Comparison of ENCODE assay signal across 8 cellular contexts in the genomic region with DNA sequence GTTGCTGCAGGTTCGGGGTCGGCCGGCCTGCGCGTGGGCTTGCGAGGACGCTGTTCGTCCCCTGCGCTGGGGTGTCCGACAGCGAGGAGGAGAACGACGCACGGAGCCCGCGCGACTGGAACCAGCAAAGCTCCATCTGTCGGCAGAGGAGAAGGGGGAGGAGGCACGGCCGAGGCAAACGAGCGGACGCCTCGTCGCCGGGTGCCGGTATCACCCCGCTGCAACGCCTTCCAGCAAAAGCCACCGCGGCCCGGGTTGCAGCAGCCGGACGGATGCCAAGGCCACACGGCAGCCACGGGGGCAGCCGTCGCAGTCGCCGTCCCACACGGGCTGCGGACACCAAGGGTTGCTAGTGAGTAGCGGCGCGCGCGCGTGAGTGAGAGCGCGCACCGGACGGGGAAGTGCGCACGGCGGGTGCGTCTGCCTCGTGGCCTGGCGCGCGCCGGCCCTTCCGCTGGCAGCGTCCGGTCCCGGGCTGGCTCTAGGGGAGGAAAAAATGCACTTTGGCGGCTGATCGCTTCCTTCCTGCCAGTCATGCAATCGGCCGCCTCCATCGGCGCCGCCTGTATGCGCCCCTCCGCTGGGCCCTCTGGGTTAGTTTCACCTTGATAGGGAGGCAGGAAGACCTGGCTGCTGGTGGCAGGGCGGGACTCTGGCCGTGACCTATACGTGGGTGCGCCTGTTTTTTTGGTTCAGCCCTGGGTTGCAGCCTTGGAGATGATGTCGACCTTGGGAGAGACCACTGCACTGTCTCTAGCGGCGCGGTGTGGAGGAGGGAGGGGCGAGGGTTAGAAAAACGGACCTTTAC. TPM values are rescaled to one million over a fixed set of nuclear protein-coding genes. Genes with fewer than 3 reads are reported as not detected.
DNase-seq lines count a peak whose midpoint lies in the region; ATAC-seq and TF ChIP-seq lines count a peak whose summit lies in the region.

No MANE protein-coding gene starts in this region.

- H3K9me3 ChIP-seq in neural progenitor cell (ENCODE audit: low read depth) (no peaks in the 10 kb centered on the region), stomach smooth muscle (ENCODE audit: control insufficient read depth in 2 of 2, low read length in 2 of 2) (no peaks in the 10 kb centered on the region)

- peak overlapping the region; percentile 100 for H2AFZ ChIP-seq in neural progenitor cell (replicated peaks)

- H3K9me3 Mint-ChIP-seq in neural progenitor cell = no peaks in the 10 kb centered on the region

- DNase-seq in DMS53 (lab: John Stamatoyannopoulos, UW) (peak; percentile 96), HUDEP-2 (lab: John Stamatoyannopoulos, UW; ENCODE audit: unreplicated experiment in 76 of 76) (peak in 49 of 76 experiments; percentile 3 to 67 (median 29)), RPMI8226 (peak; percentile 83), activated gamma-delta T cell treated with Interleukin-2 at 50 U/mL for 16 hours (peak; percentile 65), foreskin fibroblast (peak; percentile 84 to 95), neural progenitor cell (ENCODE audit: low spot score) (peak; percentile 84)

- H3K4me3 ChIP-seq in foreskin fibroblast (ENCODE audit: low read depth in 1 of 2, low read length in 2 of 2) (peak overlapping the region; percentile 85 to 91), neural progenitor cell (peak overlapping the region; percentile 89), stomach smooth muscle (ENCODE audit: low read length in 2 of 2) (peak overlapping the region; percentile 79 to 85)

- peak overlapping the region; percentile 97 for H3K4me2 ChIP-seq in neural progenitor cell

- H3K4me1 ChIP-seq in neural progenitor cell (no peaks in the 10 kb centered on the region), stomach smooth muscle (ENCODE audit: control insufficient read depth, insufficient read depth, low read length) (peaks cover 5% of the 10 kb centered on the region)

- no peaks in the 10 kb centered on the region for H3K79me2 ChIP-seq in neural progenitor cell (ENCODE audit: low read depth)

- H3K36me3 Mint-ChIP-seq in neural progenitor cell = no peaks in the 10 kb centered on the region

- H3K9ac ChIP-seq in neural progenitor cell (peak overlapping the region; percentile 44), stomach smooth muscle (ENCODE audit: low read length in 2 of 2) (peak overlapping the region; percentile 66 to 75)

- H3K27ac Mint-ChIP-seq in neural progenitor cell = no peak overlapping the region

- no peaks in the 10 kb centered on the region for H3K27me3 Mint-ChIP-seq in neural progenitor cell (ENCODE audit: insufficient read depth, low read depth)

- H4K20me1 ChIP-seq in neural progenitor cell (ENCODE audit: low read depth) = no peaks in the 10 kb centered on the region

- TF ChIP-seq CTCF in foreskin fibroblast (IDR thresholded peaks at IDR 0.05; ENCODE audit: low read depth, low read length) (peak; percentile 24), neural progenitor cell (IDR thresholded peaks at IDR 0.05) (peak; percentile 24)

- H3K36me3 ChIP-seq in neural progenitor cell (no peaks in the 10 kb centered on the region), stomach smooth muscle (ENCODE audit: control insufficient read depth in 2 of 2, insufficient read depth in 2 of 2, low read length in 2 of 2) (no peaks in the 10 kb centered on the region)

- peaks cover 12% of the 10 kb centered on the region for H3F3A ChIP-seq in neural progenitor cell (ENCODE audit: low read depth)

- H3K27ac ChIP-seq in neural progenitor cell (no peak overlapping the region), stomach smooth muscle (ENCODE audit: low read length) (peak overlapping the region; percentile 61)

- ATAC-seq in GM21381 (IDR thresholded peaks at IDR 0.05; ENCODE audit: unreplicated experiment) = peak; percentile 76

- peaks cover 5% of the 10 kb centered on the region for H3K4me1 Mint-ChIP-seq in neural progenitor cell

- H3K4me3 Mint-ChIP-seq in neural progenitor cell = peak overlapping the region; percentile 94

- H3K27me3 ChIP-seq in neural progenitor cell (peaks cover 53% of the 10 kb centered on the region), stomach smooth muscle (ENCODE audit: control insufficient read depth in 1 of 2, insufficient read depth in 2 of 2, low read length in 2 of 2) (no peaks in the 10 kb centered on the region)

RNA-seq across cellular contexts. Expression of gene STAMBPL1, which starts 0.4 kb away (rescaled TPM):
- total RNA-seq in neural progenitor cell (ENCODE audit: low replicate concordance) = 1.6 and 1.9 TPM in 2 replicates

RNA-seq across cellular contexts. Expression of gene ANKRD22, which starts 28.8 kb away (rescaled TPM):
- not detected in 2 replicates for total RNA-seq in neural progenitor cell (ENCODE audit: low replicate concordance)

Comparison
In these comparisons a context has a peak if more than half of its experiments do, and no peak if none do; other contexts are left out.
1. DNase-seq: peak in every context shown above with its lines; median percentile 96 in DMS53; 90 in foreskin fibroblast; 84 in neural progenitor cell; 83 in RPMI8226; 65 in activated gamma-delta T cell treated with Interleukin-2 at 50 U/mL for 16 hours; 29 in HUDEP-2.